11 cellular contexts compared by ENCODE assay signal in genomic region chr7:99990417-99990816, GRCh38. TPM values are rescaled to one million over a fixed set of nuclear protein-coding genes. Genes with fewer than 3 reads are reported as not detected.
A peak's percentile ranks its signal among the peaks of the same experiment; 100 is the strongest.
DNase-seq lines count a peak whose midpoint lies in the region; ATAC-seq lines count a peak whose summit lies in the region.
"Had no signal": no experiment of that assay in that cellular context is flagged by ENCODE, and none has a peak within 500 bp of the region (broad histone marks: within the 10 kb centered on the region; RNA-seq: fewer than 3 reads in every experiment).

No MANE protein-coding gene starts in this region.

- H3K36me3 ChIP-seq in iPS-18a (ENCODE audit: control insufficient read depth, low read depth, low read length) (no peaks in the 10 kb centered on the region), skeletal muscle satellite cell (ENCODE audit: insufficient read depth, low read length) (no peaks in the 10 kb centered on the region)

- H3K9me3 ChIP-seq in iPS-18a (ENCODE audit: control insufficient read depth, low read depth, low read length) (no peaks in the 10 kb centered on the region), skeletal muscle satellite cell (replicated peaks; ENCODE audit: low read length) (no peaks in the 10 kb centered on the region)

- H3K27ac ChIP-seq in iPS-18a (ENCODE audit: low read length) = no peak overlapping the region

- no peak overlapping the region for H3K9ac ChIP-seq in iPS-18a (ENCODE audit: low read length)
- no peak overlapping the region for H3K9ac ChIP-seq in skeletal muscle satellite cell (ENCODE audit: low read depth, low read length)

- peak overlapping the region; percentile 42 for H3K4me3 ChIP-seq in iPS-18a (ENCODE audit: low read length)
- no peak overlapping the region for H3K4me3 ChIP-seq in skeletal muscle satellite cell (ENCODE audit: low read length)

- no peak for ATAC-seq in GM21367 (IDR thresholded peaks at IDR 0.05; ENCODE audit: unreplicated experiment)

- H3K4me1 ChIP-seq in iPS-18a (ENCODE audit: control insufficient read depth, low read depth, low read length) = no peaks in the 10 kb centered on the region
- peaks cover 5% of the 10 kb centered on the region for H3K4me1 ChIP-seq in skeletal muscle satellite cell (ENCODE audit: control insufficient read depth, insufficient read depth, low read length)

- DNase-seq in NCI-H1694 treated with DMSO at 0.1 percent for 48 hours (lab: John Stamatoyannopoulos, UW) (peak; percentile 20), NCI-H1694 (lab: John Stamatoyannopoulos, UW) (no peak), SK-N-DZ (ENCODE audit: low spot score) (peak; percentile 22), DMS153 treated with DMSO at 0.1 percent for 48 hours (lab: John Stamatoyannopoulos, UW; ENCODE audit: unreplicated experiment) (no peak), Kasumi-1 (lab: John Stamatoyannopoulos, UW) (no peak)

- H3K27me3 ChIP-seq in iPS-18a (ENCODE audit: control insufficient read depth, insufficient read depth, low read length) (no peaks in the 10 kb centered on the region), skeletal muscle satellite cell (ENCODE audit: control insufficient read depth, insufficient read depth, low read length) (peaks cover 39% of the 10 kb centered on the region)

- H3K4me2 ChIP-seq in skeletal muscle satellite cell (ENCODE audit: low read length) = peak overlapping the region; percentile 60

RNA-seq across cellular contexts. Expression of gene AZGP1, which starts 14.6 kb away (rescaled TPM):
- polyA plus RNA-seq in SK-N-DZ (2014; cell fraction: cytosol; rRNA removed) = 3.2 TPM in 1 of 2 replicates, not detected in the other
- not detected in 2 replicates for polyA plus RNA-seq in SK-N-DZ (2014; cell fraction: nucleus; rRNA removed)
- not detected in 2 replicates for total RNA-seq in skeletal muscle satellite cell (2012; rRNA removed)
- total RNA-seq: frontal cortex, temporal lobe had no signal
- polyA plus RNA-seq: IgD-negative memory B cell had no signal

RNA-seq across cellular contexts. Expression of gene ZKSCAN1, which starts 25.0 kb away (rescaled TPM):
- 13.3 and 18.8 TPM in 2 replicates for polyA plus RNA-seq in SK-N-DZ (2014; cell fraction: cytosol; rRNA removed)
- 5.9 and 14.8 TPM in 2 replicates for polyA plus RNA-seq in SK-N-DZ (2014; cell fraction: nucleus; rRNA removed)
- total RNA-seq in skeletal muscle satellite cell (2012; rRNA removed) = 29.5 and 36.0 TPM in 2 replicates

RNA-seq across cellular contexts. Expression of gene ZSCAN21, which starts 59.2 kb away (rescaled TPM):
- 15.8 and 20.9 TPM in 2 replicates for polyA plus RNA-seq in SK-N-DZ (2014; cell fraction: cytosol; rRNA removed)
- 14.8 and 15.4 TPM in 2 replicates for polyA plus RNA-seq in SK-N-DZ (2014; cell fraction: nucleus; rRNA removed)
- 5.5 and 8.4 TPM in 2 replicates for total RNA-seq in skeletal muscle satellite cell (2012; rRNA removed)

Comparison
In these comparisons a context has a peak if more than half of its experiments do, and no peak if none do; other contexts are left out.
1. DNase-seq: peak in NCI-H1694 treated with DMSO at 0.1 percent for 48 hours (single experiment) and SK-N-DZ (single experiment); none in NCI-H1694 (single experiment), DMS153 treated with DMSO at 0.1 percent for 48 hours (single experiment) and Kasumi-1 (0 of 2).